In genomic region chr15:63487076-63487757, GRCh38 we compare ENCODE assay signal across 1 cellular context.
TF ChIP-seq lines count a peak whose summit lies in the region.

No MANE protein-coding gene starts in this region.

TF ChIP-seq in HepG2, 621 proteins besides CTCF, POLR2A, EP300 and RAD21 (continued from another document and continues in another):
- TF ChIP-seq, protein P1, sequence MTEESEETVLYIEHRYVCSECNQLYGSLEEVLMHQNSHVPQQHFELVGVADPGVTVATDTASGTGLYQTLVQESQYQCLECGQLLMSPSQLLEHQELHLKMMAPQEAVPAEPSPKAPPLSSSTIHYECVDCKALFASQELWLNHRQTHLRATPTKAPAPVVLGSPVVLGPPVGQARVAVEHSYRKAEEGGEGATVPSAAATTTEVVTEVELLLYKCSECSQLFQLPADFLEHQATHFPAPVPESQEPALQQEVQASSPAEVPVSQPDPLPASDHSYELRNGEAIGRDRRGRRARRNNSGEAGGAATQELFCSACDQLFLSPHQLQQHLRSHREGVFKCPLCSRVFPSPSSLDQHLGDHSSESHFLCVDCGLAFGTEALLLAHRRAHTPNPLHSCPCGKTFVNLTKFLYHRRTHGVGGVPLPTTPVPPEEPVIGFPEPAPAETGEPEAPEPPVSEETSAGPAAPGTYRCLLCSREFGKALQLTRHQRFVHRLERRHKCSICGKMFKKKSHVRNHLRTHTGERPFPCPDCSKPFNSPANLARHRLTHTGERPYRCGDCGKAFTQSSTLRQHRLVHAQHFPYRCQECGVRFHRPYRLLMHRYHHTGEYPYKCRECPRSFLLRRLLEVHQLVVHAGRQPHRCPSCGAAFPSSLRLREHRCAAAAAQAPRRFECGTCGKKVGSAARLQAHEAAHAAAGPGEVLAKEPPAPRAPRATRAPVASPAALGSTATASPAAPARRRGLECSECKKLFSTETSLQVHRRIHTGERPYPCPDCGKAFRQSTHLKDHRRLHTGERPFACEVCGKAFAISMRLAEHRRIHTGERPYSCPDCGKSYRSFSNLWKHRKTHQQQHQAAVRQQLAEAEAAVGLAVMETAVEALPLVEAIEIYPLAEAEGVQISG (CRISPR knock-in tag; IDR thresholded peaks at IDR 0.05), result peak; percentile 66
- TF ChIP-seq HNF4A (CRISPR knock-in tag; IDR thresholded peaks at IDR 0.05) (0 out of 2 replicates have a peak, but pooled peaks have one; percentile 25), NKX3-1 (CRISPR knock-in tag; IDR thresholded peaks at IDR 0.05) (peak; percentile 53; the same call in 1 of the 2 replicates), BCL6 (CRISPR knock-in tag; IDR thresholded peaks at IDR 0.05) (0 out of 2 replicates have a peak, but pooled peaks have one; percentile 7), GLI4 (CRISPR knock-in tag; IDR thresholded peaks at IDR 0.05; ENCODE audit: borderline replicate concordance) (no peak), HOXA5 (CRISPR knock-in tag; IDR thresholded peaks at IDR 0.05) (peak; percentile 71; the same call in 1 of the 2 replicates), ZFX (CRISPR knock-in tag; IDR thresholded peaks at IDR 0.05; ENCODE audit: low read depth) (peak; percentile 26; the same call in 1 of the 2 replicates), PRDM15 (CRISPR knock-in tag; IDR thresholded peaks at IDR 0.05) (peak; percentile 77; the same call in 1 of the 2 replicates), MYPOP (CRISPR knock-in tag; IDR thresholded peaks at IDR 0.05) (0 out of 2 replicates have a peak, but pooled peaks have one; percentile 47), ZBTB21 (CRISPR knock-in tag; IDR thresholded peaks at IDR 0.05) (no peak), CBFB (CRISPR knock-in tag; IDR thresholded peaks at IDR 0.05) (no peak), GATAD2A (CRISPR knock-in tag; IDR thresholded peaks at IDR 0.05) (peak; percentile 56; the same call in 1 of the 2 replicates), ZNF605 (CRISPR knock-in tag; IDR thresholded peaks at IDR 0.05) (no peak), EED (CRISPR knock-in tag; IDR thresholded peaks at IDR 0.05) (no peak), ZNF337 (CRISPR knock-in tag; IDR thresholded peaks at IDR 0.05; ENCODE audit: borderline replicate concordance, low read depth) (no peak), ZNF335 (CRISPR knock-in tag; IDR thresholded peaks at IDR 0.05) (no peak), ZNF816 (CRISPR knock-in tag; IDR thresholded peaks at IDR 0.05; ENCODE audit: borderline replicate concordance) (0 out of 2 replicates have a peak, but pooled peaks have one; percentile 34), HOMEZ (CRISPR knock-in tag; IDR thresholded peaks at IDR 0.05; ENCODE audit: low read depth) (0 out of 2 replicates have a peak, but pooled peaks have one; percentile 14), ARID2 (CRISPR knock-in tag; IDR thresholded peaks at IDR 0.05; ENCODE audit: borderline replicate concordance) (0 out of 2 replicates have a peak, but pooled peaks have one; percentile 63), ZNF143 (CRISPR knock-in tag; IDR thresholded peaks at IDR 0.05) (no peak), POGK (CRISPR knock-in tag; conservative IDR thresholded peaks at IDR 0.05) (no peak), ZNF552 (CRISPR knock-in tag; IDR thresholded peaks at IDR 0.05; ENCODE audit: borderline replicate concordance) (no peak), SALL1 (CRISPR knock-in tag; IDR thresholded peaks at IDR 0.05) (peak; percentile 60; the same call in 1 of the 2 replicates), ZNF644 (CRISPR knock-in tag; IDR thresholded peaks at IDR 0.05; ENCODE audit: low read depth) (0 out of 2 replicates have a peak, but pooled peaks have one; percentile 42), POGZ (CRISPR knock-in tag; IDR thresholded peaks at IDR 0.05) (0 out of 2 replicates have a peak, but pooled peaks have one; percentile 29), U2AF2 (IDR thresholded peaks at IDR 0.05; ENCODE audit: low read depth, low read length) (no peak), BORCS8-MEF2B (CRISPR knock-in tag; IDR thresholded peaks at IDR 0.05) (no peak), MEIS2 (CRISPR knock-in tag; IDR thresholded peaks at IDR 0.05) (peak; percentile 51; the same call in 1 of the 2 replicates), ZNF878 (CRISPR knock-in tag; IDR thresholded peaks at IDR 0.05) (0 out of 2 replicates have a peak, but pooled peaks have one; percentile 31), HBP1 (CRISPR knock-in tag; IDR thresholded peaks at IDR 0.05; ENCODE audit: low read depth) (0 out of 2 replicates have a peak, but pooled peaks have one; percentile 36), SPEN (CRISPR knock-in tag; IDR thresholded peaks at IDR 0.05; ENCODE audit: low read depth) (peak; percentile 38; the same call in 1 of the 2 replicates), CC2D1A (CRISPR knock-in tag; IDR thresholded peaks at IDR 0.05) (no peak), TRIM24 (CRISPR knock-in tag; IDR thresholded peaks at IDR 0.05) (no peak), NFKB2 (CRISPR knock-in tag; IDR thresholded peaks at IDR 0.05; ENCODE audit: borderline replicate concordance) (peak; percentile 49; the same call in 1 of the 2 replicates), ZBTB4 (CRISPR knock-in tag; IDR thresholded peaks at IDR 0.05; ENCODE audit: borderline replicate concordance) (no peak), PRPF4 (IDR thresholded peaks at IDR 0.05; ENCODE audit: low read depth, low read length, poor library complexity, severe bottlenecking) (no peak), IKZF5 (CRISPR knock-in tag; IDR thresholded peaks at IDR 0.05) (0 out of 2 replicates have a peak, but pooled peaks have one; percentile 30), HDAC2 (CRISPR knock-in tag; IDR thresholded peaks at IDR 0.05) (no peak), CBX1 (IDR thresholded peaks at IDR 0.05; ENCODE audit: low read depth) (no peak)
- TF ChIP-seq, protein P2, sequence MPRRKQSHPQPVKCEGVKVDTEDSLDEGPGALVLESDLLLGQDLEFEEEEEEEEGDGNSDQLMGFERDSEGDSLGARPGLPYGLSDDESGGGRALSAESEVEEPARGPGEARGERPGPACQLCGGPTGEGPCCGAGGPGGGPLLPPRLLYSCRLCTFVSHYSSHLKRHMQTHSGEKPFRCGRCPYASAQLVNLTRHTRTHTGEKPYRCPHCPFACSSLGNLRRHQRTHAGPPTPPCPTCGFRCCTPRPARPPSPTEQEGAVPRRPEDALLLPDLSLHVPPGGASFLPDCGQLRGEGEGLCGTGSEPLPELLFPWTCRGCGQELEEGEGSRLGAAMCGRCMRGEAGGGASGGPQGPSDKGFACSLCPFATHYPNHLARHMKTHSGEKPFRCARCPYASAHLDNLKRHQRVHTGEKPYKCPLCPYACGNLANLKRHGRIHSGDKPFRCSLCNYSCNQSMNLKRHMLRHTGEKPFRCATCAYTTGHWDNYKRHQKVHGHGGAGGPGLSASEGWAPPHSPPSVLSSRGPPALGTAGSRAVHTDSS (CRISPR knock-in tag; conservative IDR thresholded peaks at IDR 0.05), result no peak
- TF ChIP-seq, protein P3, sequence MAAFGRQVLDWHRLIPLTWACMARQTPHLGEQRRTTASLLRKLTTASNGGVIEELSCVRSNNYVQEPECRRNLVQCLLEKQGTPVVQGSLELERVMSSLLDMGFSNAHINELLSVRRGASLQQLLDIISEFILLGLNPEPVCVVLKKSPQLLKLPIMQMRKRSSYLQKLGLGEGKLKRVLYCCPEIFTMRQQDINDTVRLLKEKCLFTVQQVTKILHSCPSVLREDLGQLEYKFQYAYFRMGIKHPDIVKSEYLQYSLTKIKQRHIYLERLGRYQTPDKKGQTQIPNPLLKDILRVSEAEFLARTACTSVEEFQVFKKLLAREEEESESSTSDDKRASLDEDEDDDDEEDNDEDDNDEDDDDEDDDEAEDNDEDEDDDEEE (CRISPR knock-in tag; IDR thresholded peaks at IDR 0.05), result no peak
